10 cellular contexts compared by ENCODE assay signal in the genomic region with DNA sequence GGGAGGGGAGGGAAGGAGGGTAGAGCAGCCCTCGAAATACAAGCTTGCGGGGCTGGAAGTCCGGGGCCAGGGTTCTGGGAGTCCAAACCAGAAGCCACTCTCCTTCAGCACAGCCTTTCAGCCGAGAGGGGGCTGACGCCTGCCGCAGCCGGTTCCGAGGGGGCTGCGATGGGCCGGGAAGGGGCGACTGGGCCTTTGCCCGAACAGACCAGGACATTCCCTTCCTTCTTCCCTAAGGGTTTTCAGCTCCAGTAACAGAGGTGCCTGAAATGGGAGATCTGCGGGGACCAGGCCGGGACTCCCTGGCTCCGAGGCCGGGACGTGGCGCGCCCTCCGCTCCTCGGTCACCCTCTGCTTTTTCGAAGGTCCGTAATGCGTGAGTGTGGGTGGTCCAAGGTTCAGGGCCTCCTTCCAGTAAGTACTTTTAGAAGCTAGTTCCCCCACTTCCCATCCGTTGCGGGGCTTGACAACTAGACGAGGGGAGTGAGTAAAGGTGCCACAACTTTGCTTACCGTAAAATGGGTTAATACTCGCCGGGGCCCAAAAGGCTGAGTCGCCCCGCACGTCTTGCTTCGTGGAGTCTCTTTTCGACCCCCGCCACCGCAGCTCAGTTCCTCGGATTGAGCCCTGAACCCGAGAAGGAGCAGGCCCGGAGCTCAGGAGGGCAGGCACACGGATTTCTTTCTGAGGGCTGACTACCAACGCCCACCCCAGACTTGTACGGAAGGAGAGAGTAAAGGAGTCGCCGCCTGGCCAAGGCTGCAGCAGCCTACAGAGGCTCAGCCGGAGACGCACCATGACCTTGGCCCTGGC. TPM values are rescaled to one million over a fixed set of nuclear protein-coding genes. Genes with fewer than 3 reads are reported as not detected.
A peak's percentile ranks its signal among the peaks of the same experiment; 100 is the strongest.
DNase-seq lines count a peak whose midpoint lies in the region; ATAC-seq and TF ChIP-seq lines count a peak whose summit lies in the region.
"Had no signal": no experiment of that assay in that cellular context is flagged by ENCODE, and none has a peak within 500 bp of the region (broad histone marks: within the 10 kb centered on the region; RNA-seq: fewer than 3 reads in every experiment).

No MANE protein-coding gene starts in this region.

- no peak overlapping the region for H3K18ac ChIP-seq in mesendoderm (ENCODE audit: low read length)

- no peak for ATAC-seq in thoracic aorta (ENCODE audit: insufficient number of reproducible peaks, low FRiP score, low read depth)

- no peaks in the 10 kb centered on the region for H3K79me2 ChIP-seq in mesendoderm (ENCODE audit: control insufficient read depth, insufficient read depth, low read length)

- no peak overlapping the region for H2BK15ac ChIP-seq in mesendoderm (replicated peaks; ENCODE audit: low read depth)

- no peak overlapping the region for H3K9ac ChIP-seq in mesendoderm (ENCODE audit: low read length)

- no peak overlapping the region for H3K27ac Mint-ChIP-seq in MCF 10A (ENCODE audit: low read depth, unreplicated experiment)
- H3K27ac Mint-ChIP-seq in activated naive CD8-positive, alpha-beta T cell treated with anti-CD3 and anti-CD28 coated beads for 36 hours = no peak overlapping the region

- DNase-seq in breast epithelium (ENCODE audit: low spot score in 2 of 2) (no peak), MCF 10A (ENCODE audit: unreplicated experiment) (no peak), mesendoderm (no peak), thoracic aorta (ENCODE audit: low spot score) (no peak), NCI-H82 (lab: John Stamatoyannopoulos, UW) (no peak), MV-4-11 (lab: John Stamatoyannopoulos, UW) (no peak), OCI-M2 (lab: John Stamatoyannopoulos, UW; ENCODE audit: unreplicated experiment) (no peak)
- no peak for DNase-seq in activated naive CD8-positive, alpha-beta T cell treated with anti-CD3 and anti-CD28 coated beads for 36 hours
- DNase-seq: effector CD8-positive, alpha-beta T cell; Karpas-422 had no signal

- CTCF ChIA-PET in MCF 10A (lab: Yijun Ruan, JAX) = no interaction called here

- no peak for TF ChIP-seq POLR2A in breast epithelium (IDR thresholded peaks at IDR 0.05)

- no peak overlapping the region for H3K4me3 Mint-ChIP-seq in MCF 10A (ENCODE audit: unreplicated experiment)
- peak overlapping the region; percentile 60 for H3K4me3 Mint-ChIP-seq in activated naive CD8-positive, alpha-beta T cell treated with anti-CD3 and anti-CD28 coated beads for 36 hours

- no peaks in the 10 kb centered on the region for H3K79me1 ChIP-seq in mesendoderm (ENCODE audit: low read length)

- H2AK5ac ChIP-seq in mesendoderm (ENCODE audit: low read length) = no peak overlapping the region

- peak overlapping the region; percentile 22 for H3K56ac ChIP-seq in mesendoderm (ENCODE audit: low read length)

- peaks cover 3 to 7% of the 10 kb centered on the region in 2 donors for H3K4me1 ChIP-seq in breast epithelium
- H3K4me1 ChIP-seq in mesendoderm (ENCODE audit: control insufficient read depth, low read depth, low read length) = peaks cover 5% of the 10 kb centered on the region
- H3K4me1 ChIP-seq in thoracic aorta (ENCODE audit: control insufficient read depth in 1 of 2, low read depth in 2 of 2) = peaks cover 0 to 47% of the 10 kb centered on the region in 2 donors

- H4K8ac ChIP-seq in mesendoderm (ENCODE audit: low read depth, low read length) = no peak overlapping the region

- no peak overlapping the region for H3K27ac ChIP-seq in breast epithelium
- no peak overlapping the region for H3K27ac ChIP-seq in mesendoderm (ENCODE audit: low read depth, low read length)
- no peak overlapping the region for H3K27ac ChIP-seq in thoracic aorta

- POLR2A ChIA-PET in MCF 10A (lab: Yijun Ruan, JAX) = no interaction called here

- peak overlapping the region; percentile 28 for H3K4me2 ChIP-seq in mesendoderm (ENCODE audit: low read length)

- H2BK5ac ChIP-seq in mesendoderm (ENCODE audit: low read length) = no peak overlapping the region

- no CpG with 5 or more reads among the region's 47 CpGs for whole genome bisulfite sequencing in mesendoderm (ENCODE audit: extremely low coverage, insufficient coverage, low lambda C conversion rate)

- peaks cover 29% of the 10 kb centered on the region for H3K27me3 Mint-ChIP-seq in MCF 10A (ENCODE audit: insufficient read depth, unreplicated experiment)
- H3K27me3 Mint-ChIP-seq in activated naive CD8-positive, alpha-beta T cell treated with anti-CD3 and anti-CD28 coated beads for 36 hours = peaks cover 87% of the 10 kb centered on the region

- no peaks in the 10 kb centered on the region for H3K9me3 Mint-ChIP-seq in MCF 10A (ENCODE audit: unreplicated experiment)
- H3K9me3 Mint-ChIP-seq in activated naive CD8-positive, alpha-beta T cell treated with anti-CD3 and anti-CD28 coated beads for 36 hours = no peaks in the 10 kb centered on the region

- no peak overlapping the region for H4K5ac ChIP-seq in mesendoderm (ENCODE audit: low read length)

- peaks cover 5% of the 10 kb centered on the region for H3K36me3 Mint-ChIP-seq in MCF 10A (ENCODE audit: insufficient read depth, unreplicated experiment)
- no peaks in the 10 kb centered on the region for H3K36me3 Mint-ChIP-seq in activated naive CD8-positive, alpha-beta T cell treated with anti-CD3 and anti-CD28 coated beads for 36 hours

- H3K4me1 Mint-ChIP-seq in MCF 10A (ENCODE audit: insufficient read depth, unreplicated experiment) = peaks cover 4% of the 10 kb centered on the region
- H3K4me1 Mint-ChIP-seq in activated naive CD8-positive, alpha-beta T cell treated with anti-CD3 and anti-CD28 coated beads for 36 hours = peaks cover 50% of the 10 kb centered on the region

- H3K4me3 ChIP-seq in breast epithelium = peak overlapping the region in 2 of 3 donors; percentile 29 to 64
- H3K4me3 ChIP-seq in mesendoderm (ENCODE audit: low read length) = no peak overlapping the region
- peak overlapping the region; percentile 35 for H3K4me3 ChIP-seq in thoracic aorta

- H3K36me3 ChIP-seq in breast epithelium = no peaks in the 10 kb centered on the region
- no peaks in the 10 kb centered on the region for H3K36me3 ChIP-seq in mesendoderm (ENCODE audit: control insufficient read depth, insufficient read depth, low read length)
- no peaks in the 10 kb centered on the region for H3K36me3 ChIP-seq in thoracic aorta

- peaks cover 5 to 82% of the 10 kb centered on the region in 2 donors for H3K27me3 ChIP-seq in breast epithelium
- H3K27me3 ChIP-seq in mesendoderm (ENCODE audit: insufficient read depth, low read length, poor library complexity) = peaks cover 65% of the 10 kb centered on the region
- H3K27me3 ChIP-seq in thoracic aorta (replicated peaks; ENCODE audit: insufficient read depth) = peaks cover 39% of the 10 kb centered on the region

- H3K23ac ChIP-seq in mesendoderm (ENCODE audit: low read length) = no peak overlapping the region

- no peaks in the 10 kb centered on the region for H3K9me3 ChIP-seq in breast epithelium
- no peaks in the 10 kb centered on the region for H3K9me3 ChIP-seq in thoracic aorta

- intact Hi-C loops in breast epithelium (cut with DNase I; ENCODE audit: low total_unique reads) (no loop called here), MCF 10A (cut with micrococcal nuclease) (no loop called here)

- H3K4ac ChIP-seq in mesendoderm (ENCODE audit: low read depth, low read length) = no peak overlapping the region

- BruUV-seq in MCF 10A (replicated peaks; lab: Mats Ljungman, UMichigan) = no TSS peak

- H2BK120ac ChIP-seq in mesendoderm (ENCODE audit: low read depth, low read length) = no peak overlapping the region

- TF ChIP-seq CTCF in breast epithelium (IDR thresholded peaks at IDR 0.05) (no peak), MCF 10A (IDR thresholded peaks at IDR 0.05; ENCODE audit: unreplicated experiment) (no peak), thoracic aorta (IDR thresholded peaks at IDR 0.05) (no peak)

RNA-seq across cellular contexts. Expression of a gene that starts 2.9 kb away (rescaled TPM):
- total RNA-seq in breast epithelium = not detected
- not detected in 2 replicates for total RNA-seq in MCF 10A (2022)
- under 1 TPM; 0.10 to 0.21 TPM for total RNA-seq in activated naive CD8-positive, alpha-beta T cell treated with anti-CD3 and anti-CD28 coated beads for 36 hours
- 0.14 TPM for polyA plus RNA-seq in mesendoderm (2013, experiment 1 of 2)
- 0.06 TPM for polyA plus RNA-seq in mesendoderm (2013, experiment 2 of 2)
- total RNA-seq in thoracic aorta = not detected
